Comparison of ENCODE assay signal across 8 cellular contexts in genomic region chr9:88535226-88535931, GRCh38. TPM values are rescaled to one million over a fixed set of nuclear protein-coding genes. Genes with fewer than 3 reads are reported as not detected.
A peak's percentile ranks its signal among the peaks of the same experiment; 100 is the strongest.
DNase-seq lines count a peak whose midpoint lies in the region; ATAC-seq and TF ChIP-seq lines count a peak whose summit lies in the region.

No MANE protein-coding gene starts in this region.

- peak overlapping the region; percentile 98 for H2AK9ac ChIP-seq in IMR-90 (replicated peaks; ENCODE audit: low read depth, low read length, poor library complexity)

- H3K56ac ChIP-seq in IMR-90 (ENCODE audit: extremely low read depth, insufficient read depth, low read length) = no peak overlapping the region

- H3K23ac ChIP-seq in IMR-90 (ENCODE audit: low read depth, low read length) = peak overlapping the region; percentile 69; the same call in 1 of the 2 replicates

- no peaks in the 10 kb centered on the region for H3K27me3 Mint-ChIP-seq in MCF 10A (ENCODE audit: insufficient read depth, unreplicated experiment)

- H3K9me3 ChIP-seq in A673 (ENCODE audit: low read depth, low read length, poor library complexity, severe bottlenecking) (no peaks in the 10 kb centered on the region), IMR-90 (ENCODE audit: control insufficient read depth, insufficient read depth, low read length) (no peaks in the 10 kb centered on the region), lung (ENCODE audit: control insufficient read depth in 2 of 2, insufficient read depth in 1 of 2, low read length in 1 of 2) (no peaks in the 10 kb centered on the region), upper lobe of right lung (no peaks in the 10 kb centered on the region)

- in situ Hi-C loops in IMR-90 (cut with MboI; ENCODE audit: low sequenced_read_pairs) = no loop called here

- ATAC-seq in IMR-90 (ENCODE audit: low read depth) (peak; percentile 1), lung (ENCODE audit: insufficient read depth, low FRiP score) (no peak), upper lobe of right lung (peak; percentile 4)

- dilution Hi-C loops in IMR-90 (cut with HindIII; ENCODE audit: low sequenced_read_pairs, unreplicated experiment) = no loop called here

- H3K9me1 ChIP-seq in IMR-90 (ENCODE audit: insufficient read depth, low read length) = peaks cover 22% of the 10 kb centered on the region; the same call in 1 of the 2 replicates

- no peaks in the 10 kb centered on the region for H3K27me3 ChIP-seq in A673 (replicated peaks; ENCODE audit: insufficient read depth, low read depth, low read length, poor library complexity)
- no peaks in the 10 kb centered on the region for H3K27me3 ChIP-seq in IMR-90 (ENCODE audit: control insufficient read depth, insufficient read depth, low read length)
- H3K27me3 ChIP-seq in lung (ENCODE audit: control insufficient read depth, insufficient read depth) = no peaks in the 10 kb centered on the region
- H3K27me3 ChIP-seq in upper lobe of right lung = peaks cover 12% of the 10 kb centered on the region

- H3K14ac ChIP-seq in IMR-90 (replicated peaks; ENCODE audit: low read depth, low read length) = peak overlapping the region; percentile 38

- H3K4me2 ChIP-seq in IMR-90 (ENCODE audit: low read depth, low read length) = peak overlapping the region; percentile 89

- peak overlapping the region; percentile 74 for H2BK120ac ChIP-seq in IMR-90 (ENCODE audit: low read depth, low read length)

- H3K4me3 ChIP-seq in A673 (ENCODE audit: low read depth, low read length, poor library complexity, severe bottlenecking) (peak overlapping the region; percentile 53), IMR-90 (ENCODE audit: insufficient read depth, low read depth, low read length) (peak overlapping the region; percentile 67), lung (peak overlapping the region; percentile 32), upper lobe of right lung (peak overlapping the region; percentile 54)

- TF ChIP-seq RAD21 in IMR-90 (IDR thresholded peaks at IDR 0.05; ENCODE audit: low read length) = no peak

- H4K8ac ChIP-seq in IMR-90 (ENCODE audit: low read depth in 2 of 2, low read length in 2 of 2) = peak overlapping the region; percentile 39 to 78; a peak in 2 of 4 replicates

- peak overlapping the region; percentile 42 for H3K4ac ChIP-seq in IMR-90 (ENCODE audit: low read depth, low read length)

- peak overlapping the region; percentile 69 for H3K4me3 Mint-ChIP-seq in MCF 10A (ENCODE audit: unreplicated experiment)

- H3K4me1 ChIP-seq in A673 (ENCODE audit: insufficient read depth, low read length, poor library complexity, severe bottlenecking) = peaks cover 38% of the 10 kb centered on the region
- H3K4me1 ChIP-seq in IMR-90 (ENCODE audit: control insufficient read depth, insufficient read depth, low read length) = peaks cover 25% of the 10 kb centered on the region
- peaks cover 0 to 10% of the 10 kb centered on the region in 2 donors for H3K4me1 ChIP-seq in lung (ENCODE audit: control insufficient read depth in 2 of 2, insufficient read depth in 2 of 2, low read length in 2 of 2)
- H3K4me1 ChIP-seq in upper lobe of right lung = peaks cover 14% of the 10 kb centered on the region

- peak overlapping the region; percentile 56 for H2AK5ac ChIP-seq in IMR-90 (ENCODE audit: low read depth, low read length)

- POLR2A ChIA-PET in A673 (lab: Charles Lee; ENCODE audit: low non-redundant PET) (interaction anchor here (0.6 kb wide), 2 partner anchors 11 to 142 kb away, joined by 3 read pairs; no protein-coding TSS in a partner anchor), IMR-90 (lab: Charles Lee; ENCODE audit: unreplicated experiment) (interaction anchor here (0.6 kb wide), 1 partner anchor 12 kb away, joined by 12 read pairs; no protein-coding TSS in a partner anchor), MCF 10A (lab: Yijun Ruan, JAX) (interaction anchor here (0.5 to 0.6 kb wide), 3 partner anchors 8 to 71 kb away, joined by 3 to 4 read pairs (median 3); no protein-coding TSS in a partner anchor)

- no TSS peak for BruUV-seq in A673 (replicated peaks; lab: Mats Ljungman, UMichigan)
- no TSS peak for BruUV-seq in IMR-90 (replicated peaks; lab: Mats Ljungman, UMichigan)
- BruUV-seq in MCF 10A (replicated peaks; lab: Mats Ljungman, UMichigan) = no TSS peak

- peak overlapping the region; percentile 66 for H4K5ac ChIP-seq in IMR-90 (ENCODE audit: low read depth, low read length)

- intact Hi-C loops in A673 (cut with micrococcal nuclease; ENCODE audit: unreplicated experiment) = no loop called here
- intact Hi-C loops in IMR-90 (cut with micrococcal nuclease) = no loop called here
- intact Hi-C loops in MCF 10A (cut with micrococcal nuclease) = loop anchor here (2.0 to 10.0 kb wide), 2 partner anchors 61 to 147 kb away; partner anchors contain the start of gene SPIN1
- intact Hi-C loops in upper lobe of right lung (cut with DNase I) = no loop called here

- CTCF ChIA-PET in A673 (lab: Charles Lee) = interaction anchor here (0.6 kb wide), 1 partner anchor 9 kb away, joined by 7 read pairs; no protein-coding TSS in a partner anchor
- CTCF ChIA-PET in IMR-90 (lab: Yijun Ruan, JAX) = interaction anchor here (0.7 kb wide), 1 partner anchor 148 kb away, joined by 3 read pairs; no protein-coding TSS in a partner anchor
- CTCF ChIA-PET in MCF 10A (lab: Yijun Ruan, JAX) = interaction anchor here (0.6 kb wide), 3 partner anchors 194 to 460 kb away, joined by 3 to 4 read pairs (median 3); no protein-coding TSS in a partner anchor

- H4K20me1 ChIP-seq in IMR-90 (ENCODE audit: insufficient read depth, low read length) = peaks cover 14% of the 10 kb centered on the region

- DNase-seq in A673 (ENCODE audit: low spot score) (no peak), IMR-90 (no peak), MCF 10A (ENCODE audit: unreplicated experiment) (no peak), lung (ENCODE audit: low spot score) (no peak), upper lobe of right lung (peak; percentile 77), SW480 (ENCODE audit: low spot score) (no peak), cerebellar nuclear complex (lab: John Stamatoyannopoulos, UW) (no peak), C1 segment of cervical spinal cord (lab: John Stamatoyannopoulos, UW) (no peak)

- peak overlapping the region; percentile 61 for H3K27ac ChIP-seq in A673 (ENCODE audit: low read depth, low read length, poor library complexity, severe bottlenecking)
- H3K27ac ChIP-seq in IMR-90 (ENCODE audit: insufficient read depth, low read length) = peak overlapping the region; percentile 50
- peak overlapping the region in 1 of 2 donors; percentile 74 for H3K27ac ChIP-seq in lung (ENCODE audit: low read depth in 1 of 2, low read length in 1 of 2)
- peak overlapping the region; percentile 42 for H3K27ac ChIP-seq in upper lobe of right lung

- H3K9ac ChIP-seq in IMR-90 (ENCODE audit: low read depth, low read length) = peak overlapping the region; percentile 48

- no peaks in the 10 kb centered on the region for H3K9me3 Mint-ChIP-seq in MCF 10A (ENCODE audit: unreplicated experiment)

- peaks cover 19% of the 10 kb centered on the region for H3K4me1 Mint-ChIP-seq in MCF 10A (ENCODE audit: insufficient read depth, unreplicated experiment)

- no peak for TF ChIP-seq POLR2A in IMR-90 (IDR thresholded peaks at IDR 0.05; ENCODE audit: low read depth, low read length)

- TF ChIP-seq CTCF in A673 (conservative IDR thresholded peaks at IDR 0.05; ENCODE audit: low read depth, low read length) (no peak), IMR-90 (conservative IDR thresholded peaks at IDR 0.05; ENCODE audit: low read depth, low read length) (no peak; the same call in 1 of the 2 replicates), MCF 10A (IDR thresholded peaks at IDR 0.05; ENCODE audit: unreplicated experiment) (no peak), lung (IDR thresholded peaks at IDR 0.05; ENCODE audit: control extremely low read depth, extremely low read depth) (no peak), upper lobe of right lung (IDR thresholded peaks at IDR 0.05) (no peak)

- H3K36me3 ChIP-seq in A673 (ENCODE audit: insufficient read depth, low read length, poor library complexity, severe bottlenecking) (no peaks in the 10 kb centered on the region), IMR-90 (ENCODE audit: control insufficient read depth, insufficient read depth, low read length) (no peaks in the 10 kb centered on the region), lung (ENCODE audit: control insufficient read depth in 2 of 2, insufficient read depth in 2 of 2, low read length in 2 of 2) (no peaks in the 10 kb centered on the region), upper lobe of right lung (no peaks in the 10 kb centered on the region)

- H2AFZ ChIP-seq in IMR-90 (replicated peaks; ENCODE audit: low read length, poor library complexity) = peak overlapping the region; percentile 85

- WGBS in IMR-90 (ENCODE audit: extremely low coverage in 2 of 2, insufficient read length in 1 of 2), 2 experiments = 3% methylated on average over 21 of the region's 67 CpGs; no CpG with 5 or more reads in 1 of the 2 experiments
- WGBS in lung, 2 donors = 2 to 5% methylated on average over 57 to 67 of the region's 67 CpGs

- peak overlapping the region; percentile 74 for H4K91ac ChIP-seq in IMR-90 (ENCODE audit: insufficient read depth, low read depth, low read length)

- no peaks in the 10 kb centered on the region for H3K36me3 Mint-ChIP-seq in MCF 10A (ENCODE audit: insufficient read depth, unreplicated experiment)

- H3K18ac ChIP-seq in IMR-90 (ENCODE audit: low read depth, low read length) = peak overlapping the region; percentile 11; the same call in 1 of the 2 replicates

- peak overlapping the region; percentile 24 for H3K27ac Mint-ChIP-seq in MCF 10A (ENCODE audit: low read depth, unreplicated experiment)

- H2BK20ac ChIP-seq in IMR-90 (ENCODE audit: low read depth, low read length) = peak overlapping the region; percentile 51

- peak overlapping the region; percentile 54 for H2BK5ac ChIP-seq in IMR-90 (ENCODE audit: low read depth, low read length, poor library complexity, severe bottlenecking)

- peak overlapping the region; percentile 41; the same call in 1 of the 3 replicates for H2BK15ac ChIP-seq in IMR-90 (ENCODE audit: low read depth, low read length)

- peaks cover 28 to 71% of the 10 kb centered on the region in 2 experiments for H3K79me1 ChIP-seq in IMR-90 (ENCODE audit: low read depth in 1 of 2, low read length in 2 of 2)

TF ChIP-seq in IMR-90, 13 proteins besides CTCF, POLR2A, EP300 and RAD21:
- TF ChIP-seq MAZ (IDR thresholded peaks at IDR 0.05; ENCODE audit: borderline replicate concordance, low read depth, low read length) = peak; percentile 21; the same call in 1 of the 2 replicates
- no peak for TF ChIP-seq RFX5 (IDR thresholded peaks at IDR 0.05; ENCODE audit: low read depth, low read length)
TF ChIP-seq in IMR-90: peak in this region for 1.

RNA-seq across cellular contexts. Expression of gene NXNL2, which starts 0.4 kb away (rescaled TPM):
- total RNA-seq in A673 (2021) (1.3 TPM in 2 replicates), IMR-90 (2012; rRNA removed) (3.2 and 4.7 TPM in 2 replicates), MCF 10A (2022) (0.49 and 0.66 TPM in 2 replicates), lung (under 1 TPM; 0.21 to 0.91 TPM), upper lobe of right lung (not detected)
- polyA plus RNA-seq in IMR-90 (2012; rRNA removed) (6.4 and 9.1 TPM in 2 replicates), lung (under 1 TPM; 0.09 to 0.65 TPM)
- 12.3 and 16.6 TPM in 2 replicates for polyA plus RNA-seq in IMR-90 (2012; cell fraction: cytosol; rRNA removed)
- polyA plus RNA-seq in IMR-90 (2012; cell fraction: nucleus; rRNA removed; ENCODE audit: low replicate concordance) = 5.2 and 20.4 TPM in 2 replicates
